Comparison of ENCODE assay signal across 8 cellular contexts in the genomic region with DNA sequence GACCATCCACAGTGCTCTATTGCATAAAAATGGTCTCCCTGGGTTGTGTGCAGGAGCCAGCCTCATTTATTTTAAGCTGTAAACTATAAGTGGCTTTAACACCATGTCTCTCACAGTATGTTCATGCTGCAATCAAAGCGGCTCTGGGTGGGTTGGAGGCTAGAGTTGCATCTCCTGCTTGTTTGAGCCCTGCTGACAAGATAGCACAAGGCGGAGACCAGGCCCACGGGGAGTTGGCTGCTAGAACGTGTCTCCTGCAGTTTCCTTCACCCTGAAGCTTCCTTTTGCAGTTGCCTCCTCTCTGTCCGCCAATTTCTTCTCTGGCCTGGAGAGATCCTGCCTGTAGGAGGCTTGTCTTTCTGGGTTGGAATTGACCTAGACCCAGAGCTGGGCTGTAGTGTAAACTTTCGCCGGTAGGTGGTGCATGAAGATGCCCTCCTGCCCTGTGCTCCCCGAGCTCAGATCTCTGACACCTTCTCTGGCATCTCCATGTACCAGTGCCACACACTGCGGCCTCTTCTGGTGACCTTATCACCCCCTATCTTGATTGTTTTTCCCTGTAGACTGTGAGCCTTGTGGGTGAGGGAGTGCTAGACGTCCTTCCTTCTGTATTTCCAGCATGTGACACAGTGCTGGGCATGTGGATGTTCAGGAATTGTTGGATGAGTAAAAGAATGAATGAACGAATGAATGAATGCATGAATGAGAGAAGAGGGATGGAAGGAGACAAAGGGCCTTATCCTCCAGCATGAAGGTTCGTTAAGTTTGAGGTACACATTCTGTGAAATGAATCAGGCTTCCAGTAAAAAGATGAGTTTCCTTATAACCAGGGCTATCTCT. TPM values are rescaled to one million over a fixed set of nuclear protein-coding genes. Genes with fewer than 3 reads are reported as not detected.
DNase-seq lines count a peak whose midpoint lies in the region; ATAC-seq, FAIRE-seq and TF ChIP-seq lines count a peak whose summit lies in the region.

No MANE protein-coding gene starts in this region.

- CTCF ChIA-PET in activated CD8-positive, alpha-beta T cell treated with anti-CD3 and anti-CD28 coated beads for 36 hours (lab: Charles Lee): interaction anchor here (0.8 to 7.5 kb wide), 37 partner anchors 8 to 295 kb away, joined by 3 to 115 read pairs (median 6); partner anchors contain the start of genes DDX24, IFI27L1, IFI27L2 and OTUB2

- H3K4me1 Mint-ChIP-seq in activated CD8-positive, alpha-beta T cell treated with anti-CD3 and anti-CD28 coated beads for 36 hours (ENCODE audit: low read depth): peaks cover 4% of the 10 kb centered on the region
- no peaks in the 10 kb centered on the region for H3K4me1 Mint-ChIP-seq in mesothelial cell of epicardium

- DNase-seq in AG08395 (ENCODE audit: low spot score) (peak; percentile 89), GM18507 (ENCODE audit: extremely low spot score, insufficient read length, low read depth) (peak; percentile 63), NCI-H510A treated with DMSO at 0.1 percent for 48 hours (lab: John Stamatoyannopoulos, UW) (peak; percentile 68), mesothelial cell of epicardium (ENCODE audit: low spot score in 2 of 2, unreplicated experiment in 2 of 2) (peak in 1 of 2 experiments; percentile 65)
- peak; percentile 90 for DNase-seq in activated CD8-positive, alpha-beta T cell treated with anti-CD3 and anti-CD28 coated beads for 36 hours
- DNase-seq in effector memory CD4-positive, alpha-beta T cell: peak; percentile 43 to 55 (median 53)
- peak; percentile 88 for DNase-seq in stimulated activated CD8-positive, alpha-beta memory T cell treated with anti-CD3 and anti-CD28 coated beads, Interleukin-4, amount 100 ng/mL, for 48 hours

- H3K9me3 ChIP-seq in effector memory CD4-positive, alpha-beta T cell (ENCODE audit: control insufficient read depth, low read length): no peaks in the 10 kb centered on the region

- POLR2A ChIA-PET in activated CD8-positive, alpha-beta T cell treated with anti-CD3 and anti-CD28 coated beads for 36 hours (lab: Charles Lee): interaction anchor here (0.5 to 2.1 kb wide), 4 partner anchors 8 to 90 kb away, joined by 3 to 8 read pairs (median 3); no protein-coding TSS in a partner anchor

- no peaks in the 10 kb centered on the region for H3K27me3 Mint-ChIP-seq in activated CD8-positive, alpha-beta T cell treated with anti-CD3 and anti-CD28 coated beads for 36 hours
- H3K27me3 Mint-ChIP-seq in mesothelial cell of epicardium (ENCODE audit: low read depth): no peaks in the 10 kb centered on the region

- no peak overlapping the region for H3K27ac Mint-ChIP-seq in activated CD8-positive, alpha-beta T cell treated with anti-CD3 and anti-CD28 coated beads for 36 hours
- no peak overlapping the region for H3K27ac Mint-ChIP-seq in mesothelial cell of epicardium

- FAIRE-seq in GM18507 (lab: Jason Lieb, UNC): peak; percentile 91

- H3K27ac ChIP-seq in effector memory CD4-positive, alpha-beta T cell (ENCODE audit: insufficient read depth, low read length, poor library complexity, severe bottlenecking): no peak overlapping the region

- intact Hi-C loops in activated CD8-positive, alpha-beta T cell treated with anti-CD3 and anti-CD28 coated beads for 36 hours (cut with micrococcal nuclease): loop anchor here (1.0 kb wide), 2 partner anchors 100 to 144 kb away; no protein-coding TSS in a partner anchor

- H3K36me3 ChIP-seq in effector memory CD4-positive, alpha-beta T cell (ENCODE audit: control insufficient read depth, insufficient read depth, low read length): no peaks in the 10 kb centered on the region

- no peaks in the 10 kb centered on the region for H3K36me3 Mint-ChIP-seq in activated CD8-positive, alpha-beta T cell treated with anti-CD3 and anti-CD28 coated beads for 36 hours (ENCODE audit: low read depth)
- peaks cover 3% of the 10 kb centered on the region for H3K36me3 Mint-ChIP-seq in mesothelial cell of epicardium

- H3K4me3 ChIP-seq in effector memory CD4-positive, alpha-beta T cell (ENCODE audit: insufficient read depth, low read depth, low read length, poor library complexity, severe bottlenecking): no peak overlapping the region

- peak; percentile 77 for TF ChIP-seq CTCF in activated CD8-positive, alpha-beta T cell treated with anti-CD3 and anti-CD28 coated beads for 36 hours (IDR thresholded peaks at IDR 0.05)
- peak; percentile 77 for TF ChIP-seq CTCF in mesothelial cell of epicardium (IDR thresholded peaks at IDR 0.05; ENCODE audit: unreplicated experiment)

- peak; percentile 87 for ATAC-seq in HG03064 (IDR thresholded peaks at IDR 0.05; ENCODE audit: low read depth, unreplicated experiment)
- ATAC-seq in activated CD8-positive, alpha-beta T cell treated with anti-CD3 and anti-CD28 coated beads for 36 hours: peak; percentile 100

- no peaks in the 10 kb centered on the region for H3K27me3 ChIP-seq in effector memory CD4-positive, alpha-beta T cell (replicated peaks; ENCODE audit: control insufficient read depth, insufficient read depth, low read length, poor library complexity, severe bottlenecking)

- no peaks in the 10 kb centered on the region for H3K4me1 ChIP-seq in effector memory CD4-positive, alpha-beta T cell (ENCODE audit: control insufficient read depth, insufficient read depth, low read length, poor library complexity, severe bottlenecking)

- H3K4me3 Mint-ChIP-seq in activated CD8-positive, alpha-beta T cell treated with anti-CD3 and anti-CD28 coated beads for 36 hours: no peak overlapping the region
- no peak overlapping the region for H3K4me3 Mint-ChIP-seq in mesothelial cell of epicardium

- no peaks in the 10 kb centered on the region for H3K9me3 Mint-ChIP-seq in activated CD8-positive, alpha-beta T cell treated with anti-CD3 and anti-CD28 coated beads for 36 hours
- H3K9me3 Mint-ChIP-seq in mesothelial cell of epicardium: no peaks in the 10 kb centered on the region

RNA-seq across cellular contexts. Expression of gene OTUB2, which starts 10.4 kb away (rescaled TPM):
- under 1 TPM; 0.25 to 0.29 TPM for total RNA-seq in activated CD8-positive, alpha-beta T cell treated with anti-CD3 and anti-CD28 coated beads for 36 hours
- 6.0 to 6.6 TPM (median 6.6 TPM) in 3 replicates for total RNA-seq in mesothelial cell of epicardium

RNA-seq across cellular contexts. Expression of gene CCDC197, which starts 39.4 kb away (rescaled TPM):
- not detected for total RNA-seq in activated CD8-positive, alpha-beta T cell treated with anti-CD3 and anti-CD28 coated beads for 36 hours
- total RNA-seq in mesothelial cell of epicardium: not detected in 3 replicates

RNA-seq across cellular contexts. Expression of gene DDX24, which starts 44.5 kb away (rescaled TPM):
- 100 to 1,000 TPM; 272 to 275 TPM for total RNA-seq in activated CD8-positive, alpha-beta T cell treated with anti-CD3 and anti-CD28 coated beads for 36 hours
- total RNA-seq in mesothelial cell of epicardium: 151 to 159 TPM (median 157 TPM) in 3 replicates

RNA-seq across cellular contexts. Expression of gene IFI27L1, which starts 44.6 kb away (rescaled TPM):
- 10 to 100 TPM; 21.9 to 23.3 TPM for total RNA-seq in activated CD8-positive, alpha-beta T cell treated with anti-CD3 and anti-CD28 coated beads for 36 hours
- 31.3 to 33.9 TPM (median 33.1 TPM) in 3 replicates for total RNA-seq in mesothelial cell of epicardium
